34 cellular contexts compared by ENCODE assay signal in the genomic region with DNA sequence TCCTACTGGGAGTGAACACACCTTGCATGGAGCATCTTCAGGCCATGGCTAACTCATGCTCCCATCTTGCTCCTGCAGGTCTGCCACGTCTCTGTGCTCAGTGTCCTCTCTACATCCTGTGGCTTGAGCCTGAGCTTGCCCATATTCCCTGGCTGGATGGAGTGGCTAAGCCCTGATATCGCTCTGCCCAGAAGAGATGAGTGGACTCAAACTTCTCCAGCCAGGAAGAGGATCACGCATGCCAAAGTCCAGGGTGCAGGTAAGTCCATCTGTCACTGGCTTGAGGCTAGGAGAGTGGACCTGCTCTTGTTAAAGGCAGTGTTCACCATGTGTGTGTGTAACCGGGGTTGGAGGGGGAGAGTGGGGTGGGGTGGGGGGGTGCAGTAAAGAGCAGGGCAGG. TPM values are rescaled to one million over a fixed set of nuclear protein-coding genes. Genes with fewer than 3 reads are reported as not detected.
"Had no signal": no experiment of that assay in that cellular context is flagged by ENCODE, and none has a peak within 500 bp of the region (broad histone marks: within the 10 kb centered on the region; RNA-seq: fewer than 3 reads in every experiment).

No MANE protein-coding gene starts in this region.

- H3K4me3 Mint-ChIP-seq: activated CD4-positive, alpha-beta memory T cell treated with anti-CD3 and anti-CD28 coated beads, Interleukin-2, amount 10 ng/mL, durations not matched to agents 7 days and 5 days; activated CD8-positive, alpha-beta memory T cell treated with anti-CD3 and anti-CD28 coated beads, Interleukin-2, amount 10 ng/mL, durations not matched to agents 7 days and 5 days; activated naive CD4-positive, alpha-beta T cell treated with anti-CD3 and anti-CD28 coated beads, Interleukin-2, amount 10 ng/mL, durations not matched to agents 7 days and 5 days; activated naive CD8-positive, alpha-beta T cell; activated naive CD8-positive, alpha-beta T cell treated with anti-CD3 and anti-CD28 coated beads, Interleukin-2, amount 50 U/mL, for 24 hours; IgD-negative memory B cell had no signal

- H3K4me1 Mint-ChIP-seq: activated CD4-positive, alpha-beta memory T cell treated with anti-CD3 and anti-CD28 coated beads, Interleukin-2, amount 10 ng/mL, durations not matched to agents 7 days and 5 days; activated CD8-positive, alpha-beta memory T cell treated with anti-CD3 and anti-CD28 coated beads, Interleukin-2, amount 10 ng/mL, durations not matched to agents 7 days and 5 days; activated naive CD4-positive, alpha-beta T cell treated with anti-CD3 and anti-CD28 coated beads, Interleukin-2, amount 10 ng/mL, durations not matched to agents 7 days and 5 days; activated naive CD8-positive, alpha-beta T cell treated with anti-CD3 and anti-CD28 coated beads, Interleukin-2, amount 50 U/mL, for 24 hours had no signal

- H3K9me3 ChIP-seq: MG63 had no signal

- H3K27ac Mint-ChIP-seq: activated CD4-positive, alpha-beta memory T cell treated with anti-CD3 and anti-CD28 coated beads, Interleukin-2, amount 10 ng/mL, durations not matched to agents 7 days and 5 days; activated CD8-positive, alpha-beta memory T cell treated with anti-CD3 and anti-CD28 coated beads, Interleukin-2, amount 10 ng/mL, durations not matched to agents 7 days and 5 days; activated naive CD4-positive, alpha-beta T cell treated with anti-CD3 and anti-CD28 coated beads, Interleukin-2, amount 10 ng/mL, durations not matched to agents 7 days and 5 days; activated naive CD8-positive, alpha-beta T cell; activated naive CD8-positive, alpha-beta T cell treated with anti-CD3 and anti-CD28 coated beads, Interleukin-2, amount 50 U/mL, for 24 hours; IgD-negative memory B cell had no signal

- H3K36me3 Mint-ChIP-seq: activated CD8-positive, alpha-beta memory T cell treated with anti-CD3 and anti-CD28 coated beads, Interleukin-2, amount 10 ng/mL, durations not matched to agents 7 days and 5 days; activated naive CD4-positive, alpha-beta T cell treated with anti-CD3 and anti-CD28 coated beads, Interleukin-2, amount 10 ng/mL, durations not matched to agents 7 days and 5 days; activated naive CD8-positive, alpha-beta T cell; brain; IgD-negative memory B cell had no signal

- ATAC-seq: activated CD8-positive, alpha-beta memory T cell treated with anti-CD3 and anti-CD28 coated beads, Interleukin-2, amount 10 ng/mL, durations not matched to agents 7 days and 5 days; activated naive CD8-positive, alpha-beta T cell treated with anti-CD3 and anti-CD28 coated beads, Interleukin-2, amount 50 U/mL, for 24 hours; Panc1; SK-N-SH treated with all-trans-retinoic acid at 6 μM for 48 hours had no signal

- H3K27ac ChIP-seq: WERI-Rb-1 had no signal

- H3K27me3 Mint-ChIP-seq: activated CD4-positive, alpha-beta memory T cell treated with anti-CD3 and anti-CD28 coated beads, Interleukin-2, amount 10 ng/mL, durations not matched to agents 7 days and 5 days; activated CD8-positive, alpha-beta memory T cell treated with anti-CD3 and anti-CD28 coated beads, Interleukin-2, amount 10 ng/mL, durations not matched to agents 7 days and 5 days; activated naive CD8-positive, alpha-beta T cell; activated naive CD8-positive, alpha-beta T cell treated with anti-CD3 and anti-CD28 coated beads, Interleukin-2, amount 50 U/mL, for 24 hours had no signal

- H3K9me3 Mint-ChIP-seq: activated CD4-positive, alpha-beta memory T cell treated with anti-CD3 and anti-CD28 coated beads, Interleukin-2, amount 10 ng/mL, durations not matched to agents 7 days and 5 days; activated naive CD4-positive, alpha-beta T cell treated with anti-CD3 and anti-CD28 coated beads, Interleukin-2, amount 10 ng/mL, durations not matched to agents 7 days and 5 days had no signal

- DNase-seq: activated CD4-positive, alpha-beta memory T cell treated with anti-CD3 and anti-CD28 coated beads, Interleukin-2, amount 10 ng/mL, durations not matched to agents 7 days and 5 days; activated CD4-positive, alpha-beta T cell treated with anti-CD3 and anti-CD28 coated beads for 1 hour; activated CD4-positive, alpha-beta T cell treated with anti-CD3 and anti-CD28 coated beads for 48 hours; activated CD4-positive, CD25-positive, alpha-beta regulatory T cell; activated CD8-positive, alpha-beta memory T cell treated with anti-CD3 and anti-CD28 coated beads, Interleukin-2, amount 10 ng/mL, durations not matched to agents 7 days and 5 days; activated CD8-positive, alpha-beta memory T cell treated with anti-CD3 and anti-CD28 coated beads, Interleukin-2, amount 50 U/mL, for 48 hours; activated effector memory CD4-positive, alpha-beta T cell treated with Interleukin-2 at 50 U/mL for 16 hours; activated naive CD4-positive, alpha-beta T cell treated with anti-CD3 and anti-CD28 coated beads, Interleukin-2, amount 10 ng/mL, durations not matched to agents 7 days and 5 days; activated naive CD8-positive, alpha-beta T cell treated with anti-CD3 and anti-CD28 coated beads, Interleukin-2, amount 50 U/mL, for 24 hours; activated T-cell treated with anti-CD3 and anti-CD28 coated beads, Interleukin-2, amount 50 U/mL, for 48 hours; caudate nucleus; Kasumi-1; KBM-7; MG63; NCI-H1048; NCI-H1105 treated with DMSO at 0.1 percent for 48 hours; NCI-H1436 treated with DMSO at 0.1 percent for 48 hours; NCI-H1694 treated with DMSO at 0.1 percent for 48 hours; NCI-H2029 treated with DMSO at 0.1 percent for 48 hours; NCI-H2107; NCI-H2171; NCI-H510A; NCI-H69; SIG-M5; SW 1271; T-helper 1 cell; T-helper 2 cell; T-helper 9 cell; WERI-Rb-1 had no signal

- H3K27me3 ChIP-seq: MG63 had no signal

- H3K4me3 ChIP-seq: MG63 had no signal

RNA-seq across cellular contexts. Expression of gene C9orf43, which starts 51.4 kb away (rescaled TPM):
- polyA plus RNA-seq: IgD-negative memory B cell had no signal
